ENCODE assay signal across 23 cellular contexts in genomic region chr20:59925359-59925758, GRCh38.
"Had no signal": no experiment of that assay in that cellular context is flagged by ENCODE, and none has a peak within 500 bp of the region (broad histone marks: within the 10 kb centered on the region; RNA-seq: fewer than 3 reads in every experiment).

No MANE protein-coding gene starts in this region.

- DNase-seq: colonic mucosa; dermis blood vessel endothelial cell; esophagus squamous epithelium; foreskin fibroblast; glutamatergic neuron; kidney; left cardiac atrium; left ventricle myocardium superior; mesenchymal stem cell; naive B cell; nephron progenitor cell; posterior cingulate gyrus; sigmoid colon; stimulated activated CD4-positive, alpha-beta T cell treated with anti-CD3 and anti-CD28 coated beads, Interleukin-2, amount 100 ng/mL, for 24 hours; stimulated activated CD4-positive, alpha-beta T cell treated with anti-CD3 and anti-CD28 coated beads, Interleukin-4, amount 100 ng/mL, for 4 hours; stimulated activated naive B cell treated with anti-CD40 and anti-IgM and Interleukin-4, amounts not matched to agents 10 μg/mL and 1 μg/mL and 100 μg/mL, for 72 hours; stomach; substantia nigra; trophoblast cell had no signal

- H3K27ac ChIP-seq: colonic mucosa, esophagus squamous epithelium, gastroesophageal sphincter, right atrium auricular region, sigmoid colon, skin epidermis had no signal

- H3K36me3 ChIP-seq: colonic mucosa, esophagus squamous epithelium, gastroesophageal sphincter, right atrium auricular region, sigmoid colon, stomach had no signal

- H3K4me3 ChIP-seq: colonic mucosa, esophagus squamous epithelium, gastroesophageal sphincter, lung, right atrium auricular region, sigmoid colon, skin epidermis, stomach had no signal

- H3K27ac Mint-ChIP-seq: naive B cell; nephron progenitor cell; stimulated activated naive B cell treated with anti-CD40 and anti-IgM and Interleukin-4, amounts not matched to agents 10 μg/mL and 1 μg/mL and 100 μg/mL, for 72 hours had no signal

- H3K9me3 Mint-ChIP-seq: naive B cell; nephron progenitor cell; stimulated activated naive B cell treated with anti-CD40 and anti-IgM and Interleukin-4, amounts not matched to agents 10 μg/mL and 1 μg/mL and 100 μg/mL, for 72 hours had no signal

- H3K9me3 ChIP-seq: colonic mucosa, esophagus squamous epithelium, gastroesophageal sphincter, right atrium auricular region, sigmoid colon, stomach had no signal

- H3K4me1 ChIP-seq: colonic mucosa, gastroesophageal sphincter, right atrium auricular region had no signal

- H3K4me3 Mint-ChIP-seq: naive B cell; nephron progenitor cell; stimulated activated naive B cell treated with anti-CD40 and anti-IgM and Interleukin-4, amounts not matched to agents 10 μg/mL and 1 μg/mL and 100 μg/mL, for 72 hours had no signal

- H3K36me3 Mint-ChIP-seq: naive B cell; stimulated activated naive B cell treated with anti-CD40 and anti-IgM and Interleukin-4, amounts not matched to agents 10 μg/mL and 1 μg/mL and 100 μg/mL, for 72 hours had no signal

- H3K27me3 ChIP-seq: colonic mucosa, esophagus squamous epithelium, gastroesophageal sphincter, right atrium auricular region, sigmoid colon, stomach had no signal

- ATAC-seq: gastroesophageal sphincter; left cardiac atrium; left ventricle myocardium superior; stimulated activated naive B cell treated with anti-CD40 and anti-IgM and Interleukin-4, amounts not matched to agents 10 μg/mL and 1 μg/mL and 100 μg/mL, for 72 hours had no signal

- H3K4me1 Mint-ChIP-seq: naive B cell; stimulated activated naive B cell treated with anti-CD40 and anti-IgM and Interleukin-4, amounts not matched to agents 10 μg/mL and 1 μg/mL and 100 μg/mL, for 72 hours had no signal
